ENCODE assay signal across 8 cellular contexts in genomic region chr15:100879046-100879445, GRCh38. TPM values are rescaled to one million over a fixed set of nuclear protein-coding genes. Genes with fewer than 3 reads are reported as not detected.
A peak's percentile ranks its signal among the peaks of the same experiment; 100 is the strongest.
DNase-seq lines count a peak whose midpoint lies in the region; ATAC-seq and TF ChIP-seq lines count a peak whose summit lies in the region.

No MANE protein-coding gene starts in this region.

- no peaks in the 10 kb centered on the region for H3K9me3 ChIP-seq in lower lobe of right lung

- in situ Hi-C loops in astrocyte of the spinal cord (cut with HindIII; ENCODE audit: low sequenced_read_pairs): no loop called here

- peak overlapping the region; percentile 80 for H3K4me3 ChIP-seq in ACC112 (ENCODE audit: low read depth, low read length)
- H3K4me3 ChIP-seq in astrocyte of the spinal cord (ENCODE audit: low read depth, low read length): peak overlapping the region; percentile 48
- peak overlapping the region; percentile 50 for H3K4me3 ChIP-seq in lower lobe of right lung

- TF ChIP-seq CTCF in astrocyte of the spinal cord (IDR thresholded peaks at IDR 0.05; ENCODE audit: low read depth, low read length) (no peak), lower lobe of right lung (IDR thresholded peaks at IDR 0.05) (no peak)

- ATAC-seq in GM21526 (IDR thresholded peaks at IDR 0.05; ENCODE audit: low FRiP score, unreplicated experiment) (peak; percentile 51), lower lobe of right lung (peak; percentile 20 to 30), HG02623 (IDR thresholded peaks at IDR 0.05; ENCODE audit: unreplicated experiment) (no peak)

- H3K27ac ChIP-seq in ACC112 (ENCODE audit: low read depth, low read length): no peak overlapping the region
- H3K27ac ChIP-seq in lower lobe of right lung: no peak overlapping the region
- H3K27ac ChIP-seq in substantia nigra (ENCODE audit: low read depth, low read length, poor library complexity, severe bottlenecking): no peak overlapping the region

- no peaks in the 10 kb centered on the region for H3K79me2 ChIP-seq in ACC112 (ENCODE audit: control insufficient read depth, insufficient read depth, low read length, unreplicated experiment)

- peak overlapping the region; percentile 65 for H2AFZ ChIP-seq in ACC112 (ENCODE audit: low read length, unreplicated experiment)

- H3K36me3 ChIP-seq in ACC112 (ENCODE audit: insufficient read depth, low read length) (no peaks in the 10 kb centered on the region), lower lobe of right lung (no peaks in the 10 kb centered on the region)

- H3K4me1 ChIP-seq in ACC112 (ENCODE audit: control insufficient read depth, insufficient read depth, low read length, unreplicated experiment) (no peaks in the 10 kb centered on the region), lower lobe of right lung (peaks cover 12% of the 10 kb centered on the region)

- peaks cover 15% of the 10 kb centered on the region; the same call in 1 of the 2 replicates for H3K27me3 ChIP-seq in ACC112 (ENCODE audit: insufficient read depth, low read length)
- H3K27me3 ChIP-seq in lower lobe of right lung (ENCODE audit: low read depth): peaks cover 51% of the 10 kb centered on the region

- intact Hi-C loops in lower lobe of right lung (cut with DNase I): loop anchor here (10.0 kb wide), 1 partner anchor 254 kb away; no protein-coding TSS in a partner anchor

- DNase-seq in astrocyte of the spinal cord (ENCODE audit: low read depth, low spot score): no peak
- DNase-seq in lower lobe of right lung: no peak
- no peak for DNase-seq in DMS79 (lab: John Stamatoyannopoulos, UW)
- DNase-seq in substantia nigra (lab: John Stamatoyannopoulos, UW): no peak
- no peak for DNase-seq in EL

RNA-seq across cellular contexts. Expression of gene ALDH1A3, which starts 0.6 kb away (rescaled TPM):
- 9.7 TPM for total RNA-seq in lower lobe of right lung

RNA-seq across cellular contexts. Expression of gene LRRK1, which starts 40.1 kb away (rescaled TPM):
- 24.3 TPM for total RNA-seq in lower lobe of right lung
